20 cellular contexts compared by ENCODE assay signal in the genomic region with DNA sequence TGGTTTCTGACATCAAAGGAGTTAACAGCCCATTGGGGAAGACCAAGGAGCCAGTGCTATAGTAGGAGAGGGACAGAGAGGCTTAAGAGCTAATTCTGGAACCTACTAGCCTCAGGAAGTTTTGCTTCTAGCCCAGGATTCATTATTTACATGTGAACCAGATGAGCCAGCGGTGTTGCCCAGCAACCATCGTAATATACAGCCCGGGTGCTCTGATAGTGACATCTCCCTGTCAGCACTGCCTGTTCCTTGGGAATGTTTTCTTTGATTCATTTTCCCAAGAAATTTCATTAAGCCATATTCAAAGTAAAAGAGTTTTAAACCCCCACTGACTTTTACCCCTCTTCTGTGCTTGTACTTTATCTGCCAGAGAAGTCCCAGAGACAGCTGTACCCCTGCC.
DNase-seq lines count a peak whose midpoint lies in the region; ATAC-seq, FAIRE-seq and TF ChIP-seq lines count a peak whose summit lies in the region.
"Had no signal": no experiment of that assay in that cellular context is flagged by ENCODE, and none has a peak within 500 bp of the region (broad histone marks: within the 10 kb centered on the region; RNA-seq: fewer than 3 reads in every experiment).

No MANE protein-coding gene starts in this region.

- H3K9me3 ChIP-seq in endothelial cell of umbilical vein (replicated peaks; ENCODE audit: control insufficient read depth, insufficient read depth, low read length) (no peaks in the 10 kb centered on the region), mucosa of descending colon (no peaks in the 10 kb centered on the region), Caco-2 (no peaks in the 10 kb centered on the region)
- H3K9me3 ChIP-seq: neutrophil, SJCRH30 had no signal

- no peak for FAIRE-seq in endothelial cell of umbilical vein (lab: Jason Lieb, UNC)
- FAIRE-seq: urothelium cell line had no signal

- no peak overlapping the region for H3K9ac ChIP-seq in endothelial cell of umbilical vein (replicated peaks; ENCODE audit: extremely low read depth, insufficient read depth, low read length)

- DNase-seq in NCI-H1417 (lab: John Stamatoyannopoulos, UW) (peak in 2 of 3 experiments; percentile 5 to 48), NCI-H1417 treated with DMSO at 0.1 percent for 48 hours (lab: John Stamatoyannopoulos, UW) (no peak), NCI-H1092 treated with DMSO at 0.1 percent for 48 hours (lab: John Stamatoyannopoulos, UW) (peak; percentile 55), endothelial cell of umbilical vein (ENCODE audit: low read depth, low spot score) (peak; percentile 9), mucosa of descending colon (peak in 1 of 3 donors; percentile 19), CD14-positive monocyte (ENCODE audit: low spot score) (no peak), NCI-H2196 (lab: John Stamatoyannopoulos, UW; ENCODE audit: unreplicated experiment) (no peak), Caco-2 (no peak)
- DNase-seq: 8988T; activated CD4-positive, alpha-beta T cell treated with anti-CD3 and anti-CD28 coated beads, Interleukin-2, amount 50 U/mL, for 4 hours; activated T-cell treated with anti-CD3 and anti-CD28 coated beads, Interleukin-2, amount 50 U/mL, for 72 hours; KG1; mammary epithelial cell; NCI-H187 treated with DMSO at 0.1 percent for 48 hours; SJCRH30; stimulated activated naive CD4-positive, alpha-beta T cell treated with Interleukin-2 at 50 U/mL for 16 hours; T1000 had no signal

- no peaks in the 10 kb centered on the region for H3K27me3 ChIP-seq in endothelial cell of umbilical vein (ENCODE audit: control insufficient read depth in 2 of 2, insufficient read depth in 2 of 2, low read length in 2 of 2)
- no peaks in the 10 kb centered on the region for H3K27me3 ChIP-seq in Caco-2 (replicated peaks; ENCODE audit: control insufficient read depth, insufficient read depth, low read length)
- H3K27me3 ChIP-seq: SJCRH30 had no signal

- TF ChIP-seq CTCF in endothelial cell of umbilical vein (IDR thresholded peaks at IDR 0.05; ENCODE audit: extremely low read depth in 1 of 2, insufficient read depth in 1 of 2, low read depth in 1 of 2, low read length in 2 of 2) = no peak
- no peak for TF ChIP-seq CTCF in mucosa of descending colon (IDR thresholded peaks at IDR 0.05)
- TF ChIP-seq CTCF in CD14-positive monocyte (IDR thresholded peaks at IDR 0.05) = no peak
- TF ChIP-seq CTCF in Caco-2 (IDR thresholded peaks at IDR 0.05; ENCODE audit: insufficient read depth in 1 of 2, low read depth in 1 of 2, low read length in 1 of 2, severe bottlenecking in 1 of 2, unreplicated experiment in 1 of 2) = no peak

- no peaks in the 10 kb centered on the region for H4K20me1 ChIP-seq in endothelial cell of umbilical vein (replicated peaks; ENCODE audit: control insufficient read depth, extremely low read depth, insufficient read depth, low read length)

- H3K4me3 Mint-ChIP-seq in CD14-positive monocyte (no peak overlapping the region), Caco-2 (ENCODE audit: unreplicated experiment) (no peak overlapping the region)
- H3K4me3 Mint-ChIP-seq: activated T-cell treated with anti-CD3 and anti-CD28 coated beads, Interleukin-2, amount 50 U/mL, for 72 hours had no signal

- no peaks in the 10 kb centered on the region for H3K36me3 Mint-ChIP-seq in CD14-positive monocyte
- H3K36me3 Mint-ChIP-seq in Caco-2 (ENCODE audit: insufficient read depth, unreplicated experiment) = no peaks in the 10 kb centered on the region

- H3K79me2 ChIP-seq in endothelial cell of umbilical vein (ENCODE audit: control insufficient read depth, insufficient read depth, low read length) = no peaks in the 10 kb centered on the region

- H3K4me1 Mint-ChIP-seq in CD14-positive monocyte = no peaks in the 10 kb centered on the region
- H3K4me1 Mint-ChIP-seq in Caco-2 (ENCODE audit: low read depth, unreplicated experiment) = no peaks in the 10 kb centered on the region

- H3K27me3 Mint-ChIP-seq in CD14-positive monocyte (ENCODE audit: low read depth in 3 of 3) (peaks cover 1 to 3% (median 2%) of the 10 kb centered on the region in 3 donors), Caco-2 (ENCODE audit: insufficient read depth, unreplicated experiment) (peaks cover 11% of the 10 kb centered on the region)

- H3K27ac Mint-ChIP-seq in CD14-positive monocyte = no peak overlapping the region
- no peak overlapping the region for H3K27ac Mint-ChIP-seq in Caco-2 (ENCODE audit: unreplicated experiment)
- H3K27ac Mint-ChIP-seq: activated T-cell treated with anti-CD3 and anti-CD28 coated beads, Interleukin-2, amount 50 U/mL, for 72 hours had no signal

- H3K9me3 Mint-ChIP-seq in CD14-positive monocyte = no peaks in the 10 kb centered on the region
- H3K9me3 Mint-ChIP-seq in Caco-2 (ENCODE audit: unreplicated experiment) = no peaks in the 10 kb centered on the region
- H3K9me3 Mint-ChIP-seq: activated T-cell treated with anti-CD3 and anti-CD28 coated beads, Interleukin-2, amount 50 U/mL, for 72 hours had no signal

- H3K4me3 ChIP-seq in endothelial cell of umbilical vein (replicated peaks in 1 of 3; ENCODE audit: insufficient read depth in 1 of 3, low read depth in 1 of 3, low read length in 3 of 3) (no peak overlapping the region), mucosa of descending colon (no peak overlapping the region), Caco-2 (ENCODE audit: low read depth, low read length) (no peak overlapping the region)
- H3K4me3 ChIP-seq: SJCRH30 had no signal

- H3K9me1 ChIP-seq in endothelial cell of umbilical vein (replicated peaks; ENCODE audit: control insufficient read depth, extremely low read depth, insufficient read depth, low read length) = no peaks in the 10 kb centered on the region

- intact Hi-C loops in endothelial cell of umbilical vein (cut with micrococcal nuclease) = loop anchor here (5.0 kb wide), 2 partner anchors 376 to 536 kb away; no protein-coding TSS in a partner anchor
- intact Hi-C loops in mucosa of descending colon (cut with DNase I, micrococcal nuclease) = loop anchor here in 1 of 2 donors (5.0 kb wide), 2 partner anchors 186 to 776 kb away; a partner anchor contains a TSS
- intact Hi-C loops in CD14-positive monocyte (cut with micrococcal nuclease) = loop anchor here (5.0 to 10.0 kb wide), 3 partner anchors 768 to 1201 kb away; no protein-coding TSS in a partner anchor
- intact Hi-C loops in Caco-2 (cut with micrococcal nuclease; ENCODE audit: unreplicated experiment) = no loop called here

- dilution Hi-C loops in endothelial cell of umbilical vein (cut with MboI; ENCODE audit: extremely low pct_ligation_motif_present, low sequenced_read_pairs) = loop anchor here (25.0 kb wide), 1 partner anchor 181 kb away; no protein-coding TSS in a partner anchor

- CTCF ChIA-PET in endothelial cell of umbilical vein (lab: Charles Lee) (interaction anchor here (1.1 to 7.1 kb wide), 6 partner anchors 55 to 772 kb away, joined by 3 to 188 read pairs (median 9); a partner anchor contains a TSS), Caco-2 (lab: Charles Lee) (interaction anchor here (1.1 kb wide), 1 partner anchor 12 kb away, joined by 3 read pairs; no protein-coding TSS in a partner anchor)

- BruUV-seq in endothelial cell of umbilical vein (replicated peaks; lab: Mats Ljungman, UMichigan) (no TSS peak), Caco-2 (replicated peaks; lab: Mats Ljungman, UMichigan) (no TSS peak)

- TF ChIP-seq POLR2A in endothelial cell of umbilical vein (IDR thresholded peaks at IDR 0.05; ENCODE audit: low read depth, low read length) = no peak

- H3K4me1 ChIP-seq in endothelial cell of umbilical vein (ENCODE audit: control insufficient read depth, extremely low read depth, insufficient read depth, low read length) = peaks cover 2% of the 10 kb centered on the region
- H3K4me1 ChIP-seq in mucosa of descending colon (ENCODE audit: low read depth) = no peaks in the 10 kb centered on the region
- no peaks in the 10 kb centered on the region for H3K4me1 ChIP-seq in Caco-2

- ATAC-seq in mucosa of descending colon = peak; percentile 50
- ATAC-seq: activated T-cell treated with anti-CD3 and anti-CD28 coated beads, Interleukin-2, amount 50 U/mL, for 72 hours; HCT116 had no signal

- H3K27ac ChIP-seq in endothelial cell of umbilical vein (ENCODE audit: insufficient read depth, low read depth, low read length) = no peak overlapping the region
- H3K27ac ChIP-seq: neutrophil, SJCRH30 had no signal

- H3K36me3 ChIP-seq in endothelial cell of umbilical vein (ENCODE audit: control insufficient read depth in 2 of 2, extremely low read depth in 1 of 2, insufficient read depth in 2 of 2, low read length in 2 of 2) (no peaks in the 10 kb centered on the region), mucosa of descending colon (ENCODE audit: low read depth) (no peaks in the 10 kb centered on the region), Caco-2 (ENCODE audit: control insufficient read depth, insufficient read depth, low read length) (no peaks in the 10 kb centered on the region)
- H3K36me3 ChIP-seq: neutrophil, SJCRH30 had no signal

- no peak overlapping the region for H2AFZ ChIP-seq in endothelial cell of umbilical vein (ENCODE audit: low read depth, low read length)

- POLR2A ChIA-PET in endothelial cell of umbilical vein (lab: Charles Lee) = no interaction called here
- POLR2A ChIA-PET in Caco-2 (lab: Charles Lee) = no interaction called here

- H3K4me2 ChIP-seq in endothelial cell of umbilical vein (ENCODE audit: insufficient read depth, low read length) = no peak overlapping the region

TF ChIP-seq in endothelial cell of umbilical vein, 7 proteins besides CTCF, POLR2A, EP300 and RAD21:
- TF ChIP-seq MYC (IDR thresholded peaks at IDR 0.05; ENCODE audit: low read depth, low read length) (no peak), JUN (IDR thresholded peaks at IDR 0.05; ENCODE audit: borderline replicate concordance, insufficient read depth, insufficient read length, low read depth) (no peak), EZH2 (IDR thresholded peaks at IDR 0.05; ENCODE audit: borderline replicate concordance, low read depth, low read length, severe bottlenecking) (no peak), POLR2AphosphoS5 (IDR thresholded peaks at IDR 0.05; ENCODE audit: insufficient read depth, low read depth, low read length) (no peak), FOS (IDR thresholded peaks at IDR 0.05; ENCODE audit: borderline replicate concordance, insufficient read depth, low read length) (no peak), GATA2 (IDR thresholded peaks at IDR 0.05; ENCODE audit: insufficient read depth, insufficient read length, low read depth, low read length) (no peak)
- TF ChIP-seq, protein P1, sequence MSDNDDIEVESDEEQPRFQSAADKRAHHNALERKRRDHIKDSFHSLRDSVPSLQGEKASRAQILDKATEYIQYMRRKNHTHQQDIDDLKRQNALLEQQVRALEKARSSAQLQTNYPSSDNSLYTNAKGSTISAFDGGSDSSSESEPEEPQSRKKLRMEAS (IDR thresholded peaks at IDR 0.05; ENCODE audit: insufficient read depth, insufficient read length) = no peak
TF ChIP-seq in endothelial cell of umbilical vein: peak in this region for 0.

Comparison
In these comparisons a context has a peak if more than half of its experiments do, and no peak if none do; other contexts are left out.
1. DNase-seq: peak in NCI-H1417 (2 of 3), NCI-H1092 treated with DMSO at 0.1 percent for 48 hours (single experiment) and endothelial cell of umbilical vein (single experiment); none in NCI-H1417 treated with DMSO at 0.1 percent for 48 hours (single experiment), CD14-positive monocyte (single experiment), NCI-H2196 (single experiment) and Caco-2 (0 of 2).